10 cellular contexts compared by ENCODE assay signal in genomic region chr2:151315381-151315903, GRCh38. TPM values are rescaled to one million over a fixed set of nuclear protein-coding genes. Genes with fewer than 3 reads are reported as not detected.
DNase-seq lines count a peak whose midpoint lies in the region; ATAC-seq and TF ChIP-seq lines count a peak whose summit lies in the region.
"Had no signal": no experiment of that assay in that cellular context is flagged by ENCODE, and none has a peak within 500 bp of the region (broad histone marks: within the 10 kb centered on the region; RNA-seq: fewer than 3 reads in every experiment).

No MANE protein-coding gene starts in this region.

- TF ChIP-seq CTCF in astrocyte of the spinal cord (IDR thresholded peaks at IDR 0.05; ENCODE audit: low read depth, low read length): no peak

- H3K4me3 ChIP-seq in astrocyte of the spinal cord (ENCODE audit: low read depth, low read length) (no peak overlapping the region), skeletal muscle satellite cell (ENCODE audit: low read length) (peak overlapping the region; percentile 40)

- peaks cover 6% of the 10 kb centered on the region for H3K9me3 Mint-ChIP-seq in activated CD8-positive, alpha-beta T cell treated with anti-CD3 and anti-CD28 coated beads, Interleukin-2, amount 10 ng/mL, durations not matched to agents 7 days and 5 days (ENCODE audit: insufficient read depth)

- POLR2A ChIA-PET in activated CD8-positive, alpha-beta T cell treated with anti-CD3 and anti-CD28 coated beads, Interleukin-2, amount 10 ng/mL, durations not matched to agents 7 days and 5 days (lab: Charles Lee): no interaction called here

- peaks cover 13% of the 10 kb centered on the region for H3K4me1 ChIP-seq in skeletal muscle satellite cell (ENCODE audit: control insufficient read depth, insufficient read depth, low read length)

- no peaks in the 10 kb centered on the region for H3K36me3 ChIP-seq in skeletal muscle satellite cell (ENCODE audit: insufficient read depth, low read length)

- DNase-seq in GOT3 (lab: John Stamatoyannopoulos, UW): peak; percentile 5
- peak; percentile 18 for DNase-seq in astrocyte of the spinal cord (ENCODE audit: low read depth, low spot score)
- DNase-seq in hypothalamus (lab: John Stamatoyannopoulos, UW): peak in 26 of 51 donors; percentile 1 to 71 (median 16)
- no peak for DNase-seq in activated CD8-positive, alpha-beta T cell treated with anti-CD3 and anti-CD28 coated beads, Interleukin-2, amount 10 ng/mL, durations not matched to agents 7 days and 5 days
- DNase-seq in NCI-H2029 treated with DMSO at 0.1 percent for 48 hours (lab: John Stamatoyannopoulos, UW): no peak
- DNase-seq: DND-41, NCI-H510A had no signal

- no peaks in the 10 kb centered on the region for H3K27me3 ChIP-seq in skeletal muscle satellite cell (ENCODE audit: control insufficient read depth, insufficient read depth, low read length)

- peaks cover 7% of the 10 kb centered on the region for H3K36me3 Mint-ChIP-seq in activated CD8-positive, alpha-beta T cell treated with anti-CD3 and anti-CD28 coated beads, Interleukin-2, amount 10 ng/mL, durations not matched to agents 7 days and 5 days (ENCODE audit: low read depth)

- H3K27me3 Mint-ChIP-seq in activated CD8-positive, alpha-beta T cell treated with anti-CD3 and anti-CD28 coated beads, Interleukin-2, amount 10 ng/mL, durations not matched to agents 7 days and 5 days (ENCODE audit: low read depth): peaks cover 4% of the 10 kb centered on the region

- H3K9ac ChIP-seq in skeletal muscle satellite cell (ENCODE audit: low read depth, low read length): peak overlapping the region; percentile 55

- ATAC-seq in activated CD8-positive, alpha-beta T cell treated with anti-CD3 and anti-CD28 coated beads, Interleukin-2, amount 10 ng/mL, durations not matched to agents 7 days and 5 days: no peak
- ATAC-seq in GM21786 (IDR thresholded peaks at IDR 0.05; ENCODE audit: unreplicated experiment): no peak
- no peak for ATAC-seq in HG03354 (IDR thresholded peaks at IDR 0.05; ENCODE audit: poor library complexity, severe bottlenecking, unreplicated experiment)

- H3K4me2 ChIP-seq in skeletal muscle satellite cell (ENCODE audit: low read length): peak overlapping the region; percentile 66

- H3K4me1 Mint-ChIP-seq in activated CD8-positive, alpha-beta T cell treated with anti-CD3 and anti-CD28 coated beads, Interleukin-2, amount 10 ng/mL, durations not matched to agents 7 days and 5 days (ENCODE audit: low read depth): peaks cover 18% of the 10 kb centered on the region

- H3K9me3 ChIP-seq in skeletal muscle satellite cell (replicated peaks; ENCODE audit: low read length): no peaks in the 10 kb centered on the region

- no peak overlapping the region for H3K27ac Mint-ChIP-seq in activated CD8-positive, alpha-beta T cell treated with anti-CD3 and anti-CD28 coated beads, Interleukin-2, amount 10 ng/mL, durations not matched to agents 7 days and 5 days

- in situ Hi-C loops in astrocyte of the spinal cord (cut with HindIII; ENCODE audit: low sequenced_read_pairs): no loop called here

- CTCF ChIA-PET in activated CD8-positive, alpha-beta T cell treated with anti-CD3 and anti-CD28 coated beads, Interleukin-2, amount 10 ng/mL, durations not matched to agents 7 days and 5 days (lab: Charles Lee): no interaction called here

- H3K4me3 Mint-ChIP-seq in activated CD8-positive, alpha-beta T cell treated with anti-CD3 and anti-CD28 coated beads, Interleukin-2, amount 10 ng/mL, durations not matched to agents 7 days and 5 days: no peak overlapping the region

RNA-seq across cellular contexts. Expression of gene NMI, which starts 26.0 kb away (rescaled TPM):
- total RNA-seq in skeletal muscle satellite cell (2012; rRNA removed): 6.6 and 6.8 TPM in 2 replicates
- 10 to 100 TPM; 62.2 to 70.2 TPM for total RNA-seq in activated CD8-positive, alpha-beta T cell treated with anti-CD3 and anti-CD28 coated beads, Interleukin-2, amount 10 ng/mL, durations not matched to agents 7 days and 5 days

RNA-seq across cellular contexts. Expression of gene TNFAIP6, which starts 42.0 kb away (rescaled TPM):
- 15.5 and 19.7 TPM in 2 replicates for total RNA-seq in skeletal muscle satellite cell (2012; rRNA removed)
- not detected for total RNA-seq in activated CD8-positive, alpha-beta T cell treated with anti-CD3 and anti-CD28 coated beads, Interleukin-2, amount 10 ng/mL, durations not matched to agents 7 days and 5 days

RNA-seq across cellular contexts. Expression of gene RBM43, which starts 53.8 kb away (rescaled TPM):
- total RNA-seq in skeletal muscle satellite cell (2012; rRNA removed): 2.8 and 5.0 TPM in 2 replicates
- 1 to 10 TPM; 4.4 to 4.9 TPM for total RNA-seq in activated CD8-positive, alpha-beta T cell treated with anti-CD3 and anti-CD28 coated beads, Interleukin-2, amount 10 ng/mL, durations not matched to agents 7 days and 5 days

Comparison
In these comparisons a context has a peak if more than half of its experiments do, and no peak if none do; other contexts are left out.
1. DNase-seq: peak in GOT3 (single experiment), astrocyte of the spinal cord (single experiment) and hypothalamus (26 of 51); none in activated CD8-positive, alpha-beta T cell treated with anti-CD3 and anti-CD28 coated beads, Interleukin-2, amount 10 ng/mL, durations not matched to agents 7 days and 5 days (single experiment) and NCI-H2029 treated with DMSO at 0.1 percent for 48 hours (single experiment).